ENCODE assay signal across 22 cellular contexts in genomic region chr7:119132439-119132838, GRCh38.
"Had no signal": no experiment of that assay in that cellular context is flagged by ENCODE, and none has a peak within 500 bp of the region (broad histone marks: within the 10 kb centered on the region; RNA-seq: fewer than 3 reads in every experiment).

No MANE protein-coding gene starts in this region.

- H3K27me3 ChIP-seq: MG63 had no signal

- ATAC-seq: HepG2, SK-N-SH treated with all-trans-retinoic acid at 6 μM for 48 hours had no signal

- H3K4me3 ChIP-seq: MG63 had no signal

- DNase-seq: IMR-90, Karpas-422, KG1, MG63, NCI-H1092, NCI-H1105 treated with DMSO at 0.1 percent for 48 hours, NCI-H1417 treated with DMSO at 0.1 percent for 48 hours, NCI-H1694, NCI-H187 treated with DMSO at 0.1 percent for 48 hours, NCI-H2029 treated with DMSO at 0.1 percent for 48 hours, NCI-H2171, NCI-H226, NCI-H446, NCI-H510A, NCI-H524 treated with DMSO at 0.1 percent for 48 hours, NCI-H82, Right ventricle myocardium superior, RPMI8226, SIG-M5, T-helper 1 cell had no signal

- H3K9me3 ChIP-seq: MG63 had no signal

- H3K36me3 ChIP-seq: MG63 had no signal
